In the genomic region with DNA sequence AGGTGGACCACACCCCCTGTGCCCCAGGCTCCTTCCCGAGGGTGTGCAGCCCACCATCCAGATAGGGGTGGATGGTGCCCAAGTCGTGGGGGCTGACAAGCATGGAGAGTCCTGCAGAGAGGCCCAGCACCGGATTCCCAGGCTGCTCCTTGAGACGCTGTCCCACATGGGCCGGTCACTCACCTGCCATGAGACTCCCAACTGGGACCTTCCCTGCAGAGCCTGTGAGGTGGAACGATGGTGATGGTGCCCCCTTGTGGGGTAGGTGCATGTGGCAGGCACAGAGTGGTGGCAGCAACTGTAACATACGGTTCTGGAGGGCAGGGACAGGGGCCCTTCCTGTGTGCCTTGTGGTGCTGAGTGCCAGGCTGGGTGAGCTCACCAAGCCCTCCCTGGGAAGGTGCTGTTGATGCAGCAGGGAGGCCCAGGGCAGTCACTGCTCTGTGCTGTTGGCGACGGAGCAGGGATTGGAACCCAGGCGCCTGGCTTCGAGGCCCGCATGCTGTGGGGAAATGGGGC, we compare ENCODE assay signal across 8 cellular contexts. TPM values are rescaled to one million over a fixed set of nuclear protein-coding genes. Genes with fewer than 3 reads are reported as not detected.
A peak's percentile ranks its signal among the peaks of the same experiment; 100 is the strongest.
DNase-seq lines count a peak whose midpoint lies in the region; ATAC-seq and TF ChIP-seq lines count a peak whose summit lies in the region.

No MANE protein-coding gene starts in this region.

- no peak overlapping the region for H3K4me2 ChIP-seq in IMR-90 (ENCODE audit: low read depth, low read length)
- H3K4me2 ChIP-seq in SU-DHL-6 (ENCODE audit: low read depth, low read length, poor library complexity, severe bottlenecking): no peak overlapping the region

- H3K27me3 ChIP-seq in IMR-90 (ENCODE audit: control insufficient read depth, insufficient read depth, low read length) (no peaks in the 10 kb centered on the region), SU-DHL-6 (ENCODE audit: low read length) (no peaks in the 10 kb centered on the region)

- CTCF ChIA-PET in IMR-90 (lab: Yijun Ruan, JAX): interaction anchor here (0.6 to 1.0 kb wide), 2 partner anchors 34 to 75 kb away, joined by 3 to 4 read pairs; no protein-coding TSS in a partner anchor

- peak; percentile 94 for ATAC-seq in IMR-90 (ENCODE audit: low read depth)
- ATAC-seq in activated naive CD8-positive, alpha-beta T cell treated with anti-CD3 and anti-CD28 coated beads, Interleukin-2, amount 50 U/mL, for 24 hours: peak; percentile 69
- ATAC-seq in GM18858 (IDR thresholded peaks at IDR 0.05; ENCODE audit: unreplicated experiment): no peak
- ATAC-seq in HG02938 (IDR thresholded peaks at IDR 0.05; ENCODE audit: unreplicated experiment): no peak

- no peak overlapping the region for H2BK20ac ChIP-seq in IMR-90 (ENCODE audit: low read depth, low read length)

- H3K9me3 ChIP-seq in IMR-90 (ENCODE audit: control insufficient read depth, insufficient read depth, low read length): no peaks in the 10 kb centered on the region
- H3K9me3 ChIP-seq in SU-DHL-6 (ENCODE audit: insufficient read depth, low read length): no peaks in the 10 kb centered on the region

- H3K79me2 ChIP-seq in SU-DHL-6 (ENCODE audit: insufficient read depth, low read length): peaks cover 43% of the 10 kb centered on the region

- no peak overlapping the region for H3K23ac ChIP-seq in IMR-90 (ENCODE audit: low read depth, low read length)

- no peak overlapping the region for H3K18ac ChIP-seq in IMR-90 (ENCODE audit: low read depth, low read length)

- H3K4me1 Mint-ChIP-seq in activated naive CD8-positive, alpha-beta T cell treated with anti-CD3 and anti-CD28 coated beads, Interleukin-2, amount 50 U/mL, for 24 hours: peaks cover 24% of the 10 kb centered on the region

- H3K36me3 ChIP-seq in IMR-90 (ENCODE audit: control insufficient read depth, insufficient read depth, low read length): peaks cover 3% of the 10 kb centered on the region; the same call in 1 of the 2 replicates
- H3K36me3 ChIP-seq in SU-DHL-6 (ENCODE audit: low read length): no peaks in the 10 kb centered on the region

- peak overlapping the region; percentile 94 for H2AK9ac ChIP-seq in IMR-90 (replicated peaks; ENCODE audit: low read depth, low read length, poor library complexity)

- DNase-seq in GM03348 (ENCODE audit: low spot score) (peak; percentile 82), IMR-90 (peak; percentile 49), iPS DF 19.7 (ENCODE audit: low read depth, low spot score) (peak; percentile 35)
- peak; percentile 80 for DNase-seq in activated naive CD8-positive, alpha-beta T cell treated with anti-CD3 and anti-CD28 coated beads, Interleukin-2, amount 50 U/mL, for 24 hours
- DNase-seq in stimulated activated CD4-positive, alpha-beta T cell treated with anti-CD3 and anti-CD28 coated beads, Interleukin-2, amount 100 ng/mL, for 24 hours: peak; percentile 78 to 79

- no peak overlapping the region; the same call in 1 of the 2 replicates for H2AK5ac ChIP-seq in IMR-90 (ENCODE audit: low read depth, low read length)

- no peaks in the 10 kb centered on the region for H3K27me3 Mint-ChIP-seq in activated naive CD8-positive, alpha-beta T cell treated with anti-CD3 and anti-CD28 coated beads, Interleukin-2, amount 50 U/mL, for 24 hours

- H4K5ac ChIP-seq in IMR-90 (ENCODE audit: low read depth, low read length): no peak overlapping the region

- no peaks in the 10 kb centered on the region for H3K4me1 ChIP-seq in IMR-90 (ENCODE audit: control insufficient read depth, insufficient read depth, low read length)

- H4K91ac ChIP-seq in IMR-90 (ENCODE audit: insufficient read depth, low read depth, low read length): no peak overlapping the region

- no peak overlapping the region for H4K8ac ChIP-seq in IMR-90 (ENCODE audit: low read depth in 2 of 2, low read length in 2 of 2)

- dilution Hi-C loops in IMR-90 (cut with HindIII; ENCODE audit: low sequenced_read_pairs, unreplicated experiment): no loop called here

- no peak for TF ChIP-seq POLR2A in IMR-90 (IDR thresholded peaks at IDR 0.05; ENCODE audit: low read depth, low read length)

- WGBS in IMR-90 (ENCODE audit: extremely low coverage in 2 of 2, insufficient read length in 1 of 2), 2 experiments: 34% methylated on average over 3 of the region's 12 CpGs; no CpG with 5 or more reads in 1 of the 2 experiments

- peaks cover 3% of the 10 kb centered on the region; the same call in 1 of the 2 replicates for H3K9me1 ChIP-seq in IMR-90 (ENCODE audit: insufficient read depth, low read length)

- no peaks in the 10 kb centered on the region for H3F3A ChIP-seq in SU-DHL-6 (ENCODE audit: insufficient read depth)

- H3K4me3 Mint-ChIP-seq in activated naive CD8-positive, alpha-beta T cell treated with anti-CD3 and anti-CD28 coated beads, Interleukin-2, amount 50 U/mL, for 24 hours: no peak overlapping the region

- peak overlapping the region; percentile 13 for H2AFZ ChIP-seq in IMR-90 (replicated peaks; ENCODE audit: low read length, poor library complexity)
- H2AFZ ChIP-seq in SU-DHL-6 (ENCODE audit: low read depth, low read length, severe bottlenecking): no peak overlapping the region

- H3K27ac Mint-ChIP-seq in activated naive CD8-positive, alpha-beta T cell treated with anti-CD3 and anti-CD28 coated beads, Interleukin-2, amount 50 U/mL, for 24 hours: no peak overlapping the region

- H3K9me2 ChIP-seq in SU-DHL-6 (replicated peaks; ENCODE audit: insufficient read depth, low read length): no peaks in the 10 kb centered on the region

- no peak overlapping the region for H2BK120ac ChIP-seq in IMR-90 (ENCODE audit: low read depth, low read length)

- H3K27ac ChIP-seq in IMR-90 (ENCODE audit: insufficient read depth, low read length): no peak overlapping the region
- no peak overlapping the region for H3K27ac ChIP-seq in SU-DHL-6 (ENCODE audit: low read depth, low read length)

- H3K4me3 ChIP-seq in IMR-90 (ENCODE audit: insufficient read depth, low read depth, low read length): no peak overlapping the region
- H3K4me3 ChIP-seq in SU-DHL-6 (ENCODE audit: insufficient read depth, low read length, poor library complexity, severe bottlenecking): no peak overlapping the region

- peaks cover 1% of the 10 kb centered on the region for H3K36me3 Mint-ChIP-seq in activated naive CD8-positive, alpha-beta T cell treated with anti-CD3 and anti-CD28 coated beads, Interleukin-2, amount 50 U/mL, for 24 hours (ENCODE audit: low read depth)

- POLR2A ChIA-PET in IMR-90 (lab: Charles Lee; ENCODE audit: unreplicated experiment): no interaction called here

- no peaks in the 10 kb centered on the region for H3K9me3 Mint-ChIP-seq in activated naive CD8-positive, alpha-beta T cell treated with anti-CD3 and anti-CD28 coated beads, Interleukin-2, amount 50 U/mL, for 24 hours

- BruUV-seq in IMR-90 (replicated peaks; lab: Mats Ljungman, UMichigan): no TSS peak

- no peak overlapping the region for H2BK15ac ChIP-seq in IMR-90 (ENCODE audit: low read depth, low read length)

- H3K56ac ChIP-seq in IMR-90 (ENCODE audit: extremely low read depth, insufficient read depth, low read length): no peak overlapping the region

- H3K4ac ChIP-seq in IMR-90 (ENCODE audit: low read depth, low read length): no peak overlapping the region

- no peak overlapping the region for H2BK5ac ChIP-seq in IMR-90 (ENCODE audit: low read depth, low read length, poor library complexity, severe bottlenecking)

- intact Hi-C loops in IMR-90 (cut with micrococcal nuclease): loop anchor here (5.0 kb wide), 1 partner anchor 34 kb away; the partner anchor contains the start of gene PPP1R37

- peaks cover 40 to 84% of the 10 kb centered on the region in 2 experiments for H3K79me1 ChIP-seq in IMR-90 (ENCODE audit: low read depth in 1 of 2, low read length in 2 of 2)

- no peak overlapping the region for H3K14ac ChIP-seq in IMR-90 (replicated peaks; ENCODE audit: low read depth, low read length)

- TF ChIP-seq CTCF in IMR-90 (conservative IDR thresholded peaks at IDR 0.05; ENCODE audit: low read depth, low read length) (peak; percentile 66), SU-DHL-6 (IDR thresholded peaks at IDR 0.05; ENCODE audit: insufficient read depth, low read length, poor library complexity, severe bottlenecking) (peak; percentile 83)

- H4K20me1 ChIP-seq in IMR-90 (ENCODE audit: insufficient read depth, low read length) (peaks cover 82% of the 10 kb centered on the region), SU-DHL-6 (ENCODE audit: low read depth, low read length) (no peaks in the 10 kb centered on the region; the same call in 1 of the 2 replicates)

- in situ Hi-C loops in IMR-90 (cut with MboI; ENCODE audit: low sequenced_read_pairs): no loop called here

- peak; percentile 74 for TF ChIP-seq RAD21 in IMR-90 (IDR thresholded peaks at IDR 0.05; ENCODE audit: low read length)

- H3K9ac ChIP-seq in IMR-90 (ENCODE audit: low read depth, low read length) (no peak overlapping the region), SU-DHL-6 (ENCODE audit: low read length) (no peak overlapping the region)

RNA-seq across cellular contexts. Expression of gene PPP1R37, which starts 33.1 kb away (rescaled TPM):
- total RNA-seq in IMR-90 (2012; rRNA removed): 13.1 and 13.9 TPM in 2 replicates
- polyA plus RNA-seq in IMR-90 (2012; rRNA removed): 18.5 and 20.8 TPM in 2 replicates
- polyA plus RNA-seq in IMR-90 (2012; cell fraction: cytosol; rRNA removed): 14.0 and 22.6 TPM in 2 replicates
- polyA plus RNA-seq in IMR-90 (2012; cell fraction: nucleus; rRNA removed; ENCODE audit: low replicate concordance): 41.6 and 72.5 TPM in 2 replicates

RNA-seq across cellular contexts. Expression of gene NKPD1, which starts 34.7 kb away (rescaled TPM):
- under 0.01 TPM in 2 replicates for total RNA-seq in IMR-90 (2012; rRNA removed)
- polyA plus RNA-seq in IMR-90 (2012; rRNA removed): 0.09 and 0.14 TPM in 2 replicates
- polyA plus RNA-seq in IMR-90 (2012; cell fraction: cytosol; rRNA removed): 0.06 and 0.14 TPM in 2 replicates
- polyA plus RNA-seq in IMR-90 (2012; cell fraction: nucleus; rRNA removed; ENCODE audit: low replicate concordance): 0.15 and 0.71 TPM in 2 replicates

RNA-seq across cellular contexts. Expression of gene GEMIN7, which starts 47.0 kb away (rescaled TPM):
- total RNA-seq in IMR-90 (2012; rRNA removed): 19.7 and 27.2 TPM in 2 replicates
- 52.8 and 53.0 TPM in 2 replicates for polyA plus RNA-seq in IMR-90 (2012; rRNA removed)
- polyA plus RNA-seq in IMR-90 (2012; cell fraction: cytosol; rRNA removed): 56.1 and 64.0 TPM in 2 replicates
- polyA plus RNA-seq in IMR-90 (2012; cell fraction: nucleus; rRNA removed; ENCODE audit: low replicate concordance): 18.8 and 44.2 TPM in 2 replicates

RNA-seq across cellular contexts. Expression of gene ZNF296, which starts 49.8 kb away (rescaled TPM):
- not detected in 2 replicates for total RNA-seq in IMR-90 (2012; rRNA removed)
- 0.10 and 0.11 TPM in 2 replicates for polyA plus RNA-seq in IMR-90 (2012; rRNA removed)
- polyA plus RNA-seq in IMR-90 (2012; cell fraction: cytosol; rRNA removed): 0.11 and 0.25 TPM in 2 replicates
- 0.58 and 1.5 TPM in 2 replicates for polyA plus RNA-seq in IMR-90 (2012; cell fraction: nucleus; rRNA removed; ENCODE audit: low replicate concordance)

RNA-seq across cellular contexts. Expression of gene TRAPPC6A, which starts 52.0 kb away (rescaled TPM):
- total RNA-seq in IMR-90 (2012; rRNA removed): 3.1 and 4.1 TPM in 2 replicates
- polyA plus RNA-seq in IMR-90 (2012; rRNA removed): 11.9 and 13.4 TPM in 2 replicates
- 10.6 and 35.3 TPM in 2 replicates for polyA plus RNA-seq in IMR-90 (2012; cell fraction: cytosol; rRNA removed)
- polyA plus RNA-seq in IMR-90 (2012; cell fraction: nucleus; rRNA removed; ENCODE audit: low replicate concordance): 5.3 and 9.9 TPM in 2 replicates

Comparison
In these comparisons a context has a peak if more than half of its experiments do, and no peak if none do; other contexts are left out.
1. ATAC-seq: peak in IMR-90 (single experiment) and activated naive CD8-positive, alpha-beta T cell treated with anti-CD3 and anti-CD28 coated beads, Interleukin-2, amount 50 U/mL, for 24 hours (single experiment); none in GM18858 (single experiment) and HG02938 (single experiment).
2. Peak in every context shown above with its lines, with median percentiles within 50 percentile points of each other: DNase-seq.